ENCODE assay signal across 19 cellular contexts in genomic region chr16:73615256-73615655, GRCh38.
A peak's percentile ranks its signal among the peaks of the same experiment; 100 is the strongest.
DNase-seq lines count a peak whose midpoint lies in the region; ATAC-seq lines count a peak whose summit lies in the region.
"Had no signal": no experiment of that assay in that cellular context is flagged by ENCODE, and none has a peak within 500 bp of the region (broad histone marks: within the 10 kb centered on the region; RNA-seq: fewer than 3 reads in every experiment).

No MANE protein-coding gene starts in this region.

- H3K27me3 ChIP-seq in SJCRH30, result no peaks in the 10 kb centered on the region
- H3K27me3 ChIP-seq: SJSA1 had no signal

- H3K4me1 ChIP-seq in SJCRH30 (peaks cover 20% of the 10 kb centered on the region), mesodermal cell (ENCODE audit: control insufficient read depth, insufficient read depth, low read length, poor library complexity, severe bottlenecking) (peaks cover 3% of the 10 kb centered on the region)
- H3K4me1 ChIP-seq: BLaER1, Caco-2, SJSA1 had no signal

- peak overlapping the region; percentile 41 for H3K4me3 ChIP-seq in SJCRH30
- no peak overlapping the region for H3K4me3 ChIP-seq in mesodermal cell (ENCODE audit: extremely low read depth, insufficient read depth, low read length, poor library complexity, severe bottlenecking)
- H3K4me3 ChIP-seq: BLaER1, SJSA1 had no signal

- H3K36me3 ChIP-seq in SJCRH30, result no peaks in the 10 kb centered on the region
- H3K36me3 ChIP-seq in mesodermal cell (ENCODE audit: control insufficient read depth, insufficient read depth, low read length), result no peaks in the 10 kb centered on the region
- H3K36me3 ChIP-seq: BLaER1, SJSA1 had no signal

- no peaks in the 10 kb centered on the region for H3K9me3 ChIP-seq in SJCRH30 (replicated peaks)
- no peaks in the 10 kb centered on the region for H3K9me3 ChIP-seq in mesodermal cell (ENCODE audit: control insufficient read depth, low read length)
- H3K9me3 ChIP-seq: BLaER1, Caco-2, SJSA1 had no signal

- peak overlapping the region; percentile 82 for H3K27ac ChIP-seq in SJCRH30
- H3K27ac ChIP-seq in mesodermal cell (ENCODE audit: low read depth, low read length, severe bottlenecking), result peak overlapping the region; percentile 26
- H3K27ac ChIP-seq: BLaER1, SJSA1 had no signal

- peak; percentile 35 for DNase-seq in NCI-H2227 (lab: John Stamatoyannopoulos, UW; ENCODE audit: unreplicated experiment)
- DNase-seq in SJCRH30, result peak; percentile 43 to 62
- peak; percentile 57 for DNase-seq in retina
- no peak for DNase-seq in DMS 273 (lab: John Stamatoyannopoulos, UW; ENCODE audit: unreplicated experiment)
- DNase-seq in DMS53 (lab: John Stamatoyannopoulos, UW), result no peak
- DNase-seq: ACHN; Caco-2; CD4-positive, alpha-beta T cell; Kasumi-1; NCI-H1417 treated with DMSO at 0.1 percent for 48 hours; NCI-H187; NCI-H345; NCI-H524; NCI-H82; OCI-M1 had no signal

- 78 to 83% methylated on average over 2 of the region's 3 CpGs for WGBS in mesodermal cell (ENCODE audit: insufficient coverage in 2 of 2), 2 experiments

- no peak for ATAC-seq in GM18502 (IDR thresholded peaks at IDR 0.05; ENCODE audit: poor library complexity, unreplicated experiment)

Comparison
In these comparisons a context has a peak if more than half of its experiments do, and no peak if none do; other contexts are left out.
1. DNase-seq: peak in NCI-H2227 (single experiment), SJCRH30 (2 of 2) and retina (single experiment); none in DMS 273 (single experiment) and DMS53 (single experiment).